Comparison of ENCODE assay signal across 1 cellular context in the genomic region with DNA sequence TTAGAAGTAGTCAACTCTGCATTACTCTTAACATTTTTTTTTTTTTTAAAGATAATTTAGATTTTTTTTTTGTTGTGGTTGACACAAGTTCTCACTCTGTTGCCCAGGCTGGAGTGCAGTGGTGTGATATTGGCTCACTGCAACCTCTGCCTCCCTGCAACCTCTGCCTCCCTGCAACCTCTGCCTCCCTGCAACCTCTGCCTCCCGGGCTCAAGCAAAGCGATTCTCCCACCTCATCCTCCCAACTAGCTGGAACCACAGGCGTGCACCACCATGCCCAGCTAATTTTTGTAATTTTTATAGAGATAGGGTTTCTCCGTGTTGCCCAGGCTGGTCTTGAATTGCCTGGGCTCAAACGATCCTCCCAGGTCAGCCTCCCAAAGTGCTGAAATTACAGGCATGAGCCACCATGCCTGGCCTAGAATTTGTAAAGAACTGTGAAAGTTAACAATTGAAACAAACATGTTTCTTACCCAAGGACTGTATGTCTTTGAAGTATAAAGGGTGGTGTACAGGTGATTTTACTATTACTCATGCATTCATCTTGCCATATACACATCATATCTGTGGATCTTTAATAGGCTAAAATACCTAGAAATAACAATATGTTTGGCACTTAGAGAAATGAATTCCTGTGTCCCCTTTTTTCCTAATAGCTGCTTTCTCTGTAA.
TF ChIP-seq lines count a peak whose summit lies in the region.

No MANE protein-coding gene starts in this region.

TF ChIP-seq in A549, 52 proteins besides CTCF, POLR2A, EP300 and RAD21 (continued from another document):
- no peak for TF ChIP-seq FOSL2 (IDR thresholded peaks at IDR 0.05)
- TF ChIP-seq FOSL2 (CRISPR knock-in tag; IDR thresholded peaks at IDR 0.05), result no peak
- TF ChIP-seq CBX2 (IDR thresholded peaks at IDR 0.05; ENCODE audit: borderline replicate concordance, low read depth), result no peak
- no peak for TF ChIP-seq JUNB (IDR thresholded peaks at IDR 0.05)
- TF ChIP-seq CBX8 (IDR thresholded peaks at IDR 0.05), result no peak
- TF ChIP-seq PHF8 (IDR thresholded peaks at IDR 0.05; ENCODE audit: borderline replicate concordance, low read depth), result no peak
- TF ChIP-seq FOSB (CRISPR knock-in tag; IDR thresholded peaks at IDR 0.05), result no peak
- TF ChIP-seq, protein P1, sequence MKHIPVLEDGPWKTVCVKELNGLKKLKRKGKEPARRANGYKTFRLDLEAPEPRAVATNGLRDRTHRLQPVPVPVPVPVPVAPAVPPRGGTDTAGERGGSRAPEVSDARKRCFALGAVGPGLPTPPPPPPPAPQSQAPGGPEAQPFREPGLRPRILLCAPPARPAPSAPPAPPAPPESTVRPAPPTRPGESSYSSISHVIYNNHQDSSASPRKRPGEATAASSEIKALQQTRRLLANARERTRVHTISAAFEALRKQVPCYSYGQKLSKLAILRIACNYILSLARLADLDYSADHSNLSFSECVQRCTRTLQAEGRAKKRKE (CRISPR knock-in tag; IDR thresholded peaks at IDR 0.05; ENCODE audit: low read depth), result no peak
- no peak for TF ChIP-seq GATA3 (IDR thresholded peaks at IDR 0.05; ENCODE audit: borderline replicate concordance)
- TF ChIP-seq, protein P2, sequence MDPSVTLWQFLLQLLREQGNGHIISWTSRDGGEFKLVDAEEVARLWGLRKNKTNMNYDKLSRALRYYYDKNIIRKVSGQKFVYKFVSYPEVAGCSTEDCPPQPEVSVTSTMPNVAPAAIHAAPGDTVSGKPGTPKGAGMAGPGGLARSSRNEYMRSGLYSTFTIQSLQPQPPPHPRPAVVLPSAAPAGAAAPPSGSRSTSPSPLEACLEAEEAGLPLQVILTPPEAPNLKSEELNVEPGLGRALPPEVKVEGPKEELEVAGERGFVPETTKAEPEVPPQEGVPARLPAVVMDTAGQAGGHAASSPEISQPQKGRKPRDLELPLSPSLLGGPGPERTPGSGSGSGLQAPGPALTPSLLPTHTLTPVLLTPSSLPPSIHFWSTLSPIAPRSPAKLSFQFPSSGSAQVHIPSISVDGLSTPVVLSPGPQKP (IDR thresholded peaks at IDR 0.05; ENCODE audit: low read depth, low read length), result no peak
- TF ChIP-seq, protein P3, sequence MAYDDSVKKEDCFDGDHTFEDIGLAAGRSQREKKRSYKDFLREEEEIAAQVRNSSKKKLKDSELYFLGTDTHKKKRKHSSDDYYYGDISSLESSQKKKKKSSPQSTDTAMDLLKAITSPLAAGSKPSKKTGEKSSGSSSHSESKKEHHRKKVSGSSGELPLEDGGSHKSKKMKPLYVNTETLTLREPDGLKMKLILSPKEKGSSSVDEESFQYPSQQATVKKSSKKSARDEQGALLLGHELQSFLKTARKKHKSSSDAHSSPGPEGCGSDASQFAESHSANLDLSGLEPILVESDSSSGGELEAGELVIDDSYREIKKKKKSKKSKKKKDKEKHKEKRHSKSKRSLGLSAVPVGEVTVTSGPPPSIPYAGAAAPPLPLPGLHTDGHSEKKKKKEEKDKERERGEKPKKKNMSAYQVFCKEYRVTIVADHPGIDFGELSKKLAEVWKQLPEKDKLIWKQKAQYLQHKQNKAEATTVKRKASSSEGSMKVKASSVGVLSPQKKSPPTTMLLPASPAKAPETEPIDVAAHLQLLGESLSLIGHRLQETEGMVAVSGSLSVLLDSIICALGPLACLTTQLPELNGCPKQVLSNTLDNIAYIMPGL (CRISPR knock-in tag; IDR thresholded peaks at IDR 0.05; ENCODE audit: borderline replicate concordance), result no peak
- TF ChIP-seq MYC (IDR thresholded peaks at IDR 0.05; ENCODE audit: borderline replicate concordance, low read length), result no peak
- no peak for TF ChIP-seq NPAS2 (CRISPR knock-in tag; IDR thresholded peaks at IDR 0.05; ENCODE audit: borderline replicate concordance)
- TF ChIP-seq, protein P4, sequence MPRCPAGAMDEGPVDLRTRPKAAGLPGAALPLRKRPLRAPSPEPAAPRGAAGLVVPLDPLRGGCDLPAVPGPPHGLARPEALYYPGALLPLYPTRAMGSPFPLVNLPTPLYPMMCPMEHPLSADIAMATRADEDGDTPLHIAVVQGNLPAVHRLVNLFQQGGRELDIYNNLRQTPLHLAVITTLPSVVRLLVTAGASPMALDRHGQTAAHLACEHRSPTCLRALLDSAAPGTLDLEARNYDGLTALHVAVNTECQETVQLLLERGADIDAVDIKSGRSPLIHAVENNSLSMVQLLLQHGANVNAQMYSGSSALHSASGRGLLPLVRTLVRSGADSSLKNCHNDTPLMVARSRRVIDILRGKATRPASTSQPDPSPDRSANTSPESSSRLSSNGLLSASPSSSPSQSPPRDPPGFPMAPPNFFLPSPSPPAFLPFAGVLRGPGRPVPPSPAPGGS (IDR thresholded peaks at IDR 0.05), result no peak
- TF ChIP-seq RNF2 (IDR thresholded peaks at IDR 0.05; ENCODE audit: borderline replicate concordance, low read depth), result no peak
TF ChIP-seq in A549: peak in this region for 0.
